ENCODE assay signal across 1 cellular context in genomic region chr21:18522181-18522771, GRCh38.
TF ChIP-seq lines count a peak whose summit lies in the region.

No MANE protein-coding gene starts in this region.

TF ChIP-seq in SK-N-SH treated with all-trans-retinoic acid at 6 μM for 48 hours, 23 proteins besides CTCF, POLR2A, EP300 and RAD21 (continued from another document):
- TF ChIP-seq POU6F1 (CRISPR knock-in tag; IDR thresholded peaks at IDR 0.05; ENCODE audit: borderline replicate concordance, low read depth) (no peak), ZNF8 (CRISPR knock-in tag; IDR thresholded peaks at IDR 0.05) (no peak), TOX (CRISPR knock-in tag; IDR thresholded peaks at IDR 0.05; ENCODE audit: borderline replicate concordance) (no peak), PPARA (CRISPR knock-in tag; IDR thresholded peaks at IDR 0.05; ENCODE audit: borderline replicate concordance) (no peak), TSHZ2 (CRISPR knock-in tag; IDR thresholded peaks at IDR 0.05) (no peak), RARB (CRISPR knock-in tag; IDR thresholded peaks at IDR 0.05) (no peak), ARNTL (CRISPR knock-in tag; IDR thresholded peaks at IDR 0.05; ENCODE audit: borderline replicate concordance, low read depth) (no peak), PATZ1 (CRISPR knock-in tag; IDR thresholded peaks at IDR 0.05; ENCODE audit: borderline replicate concordance) (no peak), ISL1 (CRISPR knock-in tag; IDR thresholded peaks at IDR 0.05) (no peak), ZC3H10 (CRISPR knock-in tag; IDR thresholded peaks at IDR 0.05) (no peak)
